18 cellular contexts compared by ENCODE assay signal in the genomic region with DNA sequence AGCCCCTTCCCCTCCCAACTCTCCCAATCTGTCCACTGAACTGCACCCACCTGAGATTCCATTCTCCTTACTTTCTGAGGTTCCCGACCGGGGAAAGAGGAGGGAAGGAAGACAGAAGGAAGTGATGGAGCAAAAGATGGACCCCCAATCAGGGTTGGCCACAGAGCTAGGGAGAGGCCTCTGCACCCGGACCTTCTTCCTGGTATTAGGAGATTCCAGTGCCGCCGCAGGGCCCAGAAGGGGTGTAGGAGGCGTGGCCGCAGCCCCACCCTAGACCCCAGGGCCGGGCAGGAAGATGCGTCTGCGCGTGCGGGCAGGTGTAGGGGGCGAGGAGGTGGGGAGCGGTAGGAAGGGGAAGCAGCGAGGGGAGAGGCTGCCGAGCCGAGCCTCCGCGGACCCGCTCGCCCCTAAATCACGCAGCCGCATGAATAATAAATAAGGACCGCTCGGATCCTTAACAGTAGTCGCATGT.
DNase-seq lines count a peak whose midpoint lies in the region; ATAC-seq and TF ChIP-seq lines count a peak whose summit lies in the region.
"Had no signal": no experiment of that assay in that cellular context is flagged by ENCODE, and none has a peak within 500 bp of the region (broad histone marks: within the 10 kb centered on the region; RNA-seq: fewer than 3 reads in every experiment).

No MANE protein-coding gene starts in this region.

- peak overlapping the region in 3 of 11 experiments; percentile 4 to 19 (median 13); a peak in 2 of 22 replicates for H3K27ac ChIP-seq in BLaER1 treated with 17β-estradiol and CSF1 and Interleukin-3, amounts not matched to agents 10 nM and 100 nM
- H3K27ac ChIP-seq in HUES6 (ENCODE audit: low read depth, low read length) (no peak overlapping the region), osteoblast (ENCODE audit: low read depth, low read length) (no peak overlapping the region)
- H3K27ac ChIP-seq: SJCRH30 had no signal

- no peak overlapping the region for H2AFZ ChIP-seq in osteoblast (ENCODE audit: low read length)

- H4K20me1 ChIP-seq in BLaER1 treated with 17β-estradiol and CSF1 and Interleukin-3, amounts not matched to agents 10 nM and 100 nM, result no peaks in the 10 kb centered on the region; a peak in 1 of 22 replicates
- no peaks in the 10 kb centered on the region for H4K20me1 ChIP-seq in osteoblast (ENCODE audit: insufficient read depth, low read length)

- no peak for TF ChIP-seq CTCF in osteoblast (IDR thresholded peaks at IDR 0.05; ENCODE audit: extremely low read depth, low read depth, low read length)

- TF ChIP-seq POLR2A in GM18505 (IDR thresholded peaks at IDR 0.05; ENCODE audit: borderline replicate concordance, extremely low read depth, insufficient read depth, insufficient read length), result no peak

- peak; percentile 64 for DNase-seq in osteoblast (ENCODE audit: insufficient read length, low spot score, missing footprints)
- no peak for DNase-seq in SHP77 (lab: John Stamatoyannopoulos, UW)
- no peak for DNase-seq in NCI-H510A treated with DMSO at 0.1 percent for 48 hours (lab: John Stamatoyannopoulos, UW)
- DNase-seq: ACHN; CD4-positive, alpha-beta memory T cell; DMS79 treated with DMSO at 0.1 percent for 48 hours; KBM-7; NCI-H1417 treated with DMSO at 0.1 percent for 48 hours; NCI-H1930; NCI-H2171; NCI-H446; NCI-H748 treated with DMSO at 0.1 percent for 48 hours; OCI-M1; SJCRH30 had no signal

- no peak for ATAC-seq in GM18505 (IDR thresholded peaks at IDR 0.05; ENCODE audit: unreplicated experiment)

- H3K27me3 ChIP-seq in BLaER1 treated with 17β-estradiol and CSF1 and Interleukin-3, amounts not matched to agents 10 nM and 100 nM, result peaks cover 0 to 36% (median 0%) of the 10 kb centered on the region in 11 experiments; a peak in 10 of 22 replicates
- peaks cover 17% of the 10 kb centered on the region for H3K27me3 ChIP-seq in HUES6 (ENCODE audit: control insufficient read depth, insufficient read depth, low read length)
- H3K27me3 ChIP-seq in iPS-15b (ENCODE audit: control insufficient read depth, insufficient read depth, low read length), result no peaks in the 10 kb centered on the region
- peaks cover 60% of the 10 kb centered on the region for H3K27me3 ChIP-seq in osteoblast (ENCODE audit: insufficient read depth, low read length)
- H3K27me3 ChIP-seq: SJCRH30 had no signal

- peak overlapping the region; percentile 82 to 99 (median 97) for H3K4me2 ChIP-seq in BLaER1 treated with 17β-estradiol and CSF1 and Interleukin-3, amounts not matched to agents 10 nM and 100 nM
- H3K4me2 ChIP-seq in osteoblast (ENCODE audit: insufficient read depth, low read length), result no peak overlapping the region

- H3K9me3 ChIP-seq in BLaER1 treated with 17β-estradiol and CSF1 and Interleukin-3, amounts not matched to agents 10 nM and 100 nM (replicated peaks in 1 of 11), result peaks cover 0 to 18% (median 13%) of the 10 kb centered on the region in 11 experiments; a peak in 12 of 22 replicates
- H3K9me3 ChIP-seq in HUES6 (ENCODE audit: control insufficient read depth, insufficient read depth, low read depth, low read length) (no peaks in the 10 kb centered on the region), iPS-15b (ENCODE audit: control insufficient read depth, insufficient read depth, low read length) (no peaks in the 10 kb centered on the region), osteoblast (ENCODE audit: low read depth, low read length) (peaks cover 3% of the 10 kb centered on the region)

- H3K36me3 ChIP-seq in BLaER1 treated with 17β-estradiol and CSF1 and Interleukin-3, amounts not matched to agents 10 nM and 100 nM, result no peaks in the 10 kb centered on the region
- no peaks in the 10 kb centered on the region for H3K36me3 ChIP-seq in HUES6 (ENCODE audit: control insufficient read depth, insufficient read depth, low read length)
- H3K36me3 ChIP-seq in iPS-15b (ENCODE audit: control insufficient read depth, insufficient read depth, low read length), result no peaks in the 10 kb centered on the region
- H3K36me3 ChIP-seq in osteoblast (ENCODE audit: insufficient read depth, low read length), result no peaks in the 10 kb centered on the region
- H3K36me3 ChIP-seq: SJCRH30 had no signal

- H3K4me1 ChIP-seq in BLaER1 treated with 17β-estradiol and CSF1 and Interleukin-3, amounts not matched to agents 10 nM and 100 nM, result peaks cover 24 to 90% (median 72%) of the 10 kb centered on the region in 10 experiments
- H3K4me1 ChIP-seq in HUES6 (ENCODE audit: control insufficient read depth, insufficient read depth, low read length) (peaks cover 2% of the 10 kb centered on the region; the same call in 1 of the 2 replicates), iPS-15b (ENCODE audit: control insufficient read depth, insufficient read depth, low read length) (peaks cover 2% of the 10 kb centered on the region), osteoblast (ENCODE audit: insufficient read depth, low read length) (no peaks in the 10 kb centered on the region)

- H3K79me2 ChIP-seq in osteoblast (ENCODE audit: insufficient read depth, low read length), result no peaks in the 10 kb centered on the region

- H3K9ac ChIP-seq in BLaER1 treated with 17β-estradiol and CSF1 and Interleukin-3, amounts not matched to agents 10 nM and 100 nM, result peak overlapping the region in 8 of 11 experiments; percentile 19 to 64 (median 34); a peak in 13 of 22 replicates
- H3K9ac ChIP-seq in HUES6 (ENCODE audit: low read length), result no peak overlapping the region
- H3K9ac ChIP-seq in iPS-15b (ENCODE audit: low read depth, low read length), result no peak overlapping the region

- peak overlapping the region; percentile 30 to 67 (median 54); a peak in 19 of 20 replicates for H3K4me3 ChIP-seq in BLaER1 treated with 17β-estradiol and CSF1 and Interleukin-3, amounts not matched to agents 10 nM and 100 nM
- H3K4me3 ChIP-seq in HUES6 (ENCODE audit: low read depth, low read length) (peak overlapping the region; percentile 41; the same call in 1 of the 2 replicates), iPS-15b (ENCODE audit: low read depth, low read length) (peak overlapping the region; percentile 13), osteoblast (ENCODE audit: insufficient read depth, low read length) (no peak overlapping the region)
- H3K4me3 ChIP-seq: SJCRH30 had no signal

Comparison
In these comparisons a context has a peak if more than half of its experiments do, and no peak if none do; other contexts are left out.
1. H3K9ac ChIP-seq: peak in BLaER1 treated with 17β-estradiol and CSF1 and Interleukin-3, amounts not matched to agents 10 nM and 100 nM (8 of 11); none in HUES6 (single experiment) and iPS-15b (single experiment).